In genomic region chr10:110016037-110016436, GRCh38 we compare ENCODE assay signal across 9 cellular contexts. TPM values are rescaled to one million over a fixed set of nuclear protein-coding genes. Genes with fewer than 3 reads are reported as not detected.
DNase-seq lines count a peak whose midpoint lies in the region; ATAC-seq, FAIRE-seq and TF ChIP-seq lines count a peak whose summit lies in the region.
"Had no signal": no experiment of that assay in that cellular context is flagged by ENCODE, and none has a peak within 500 bp of the region (broad histone marks: within the 10 kb centered on the region; RNA-seq: fewer than 3 reads in every experiment).

No MANE protein-coding gene starts in this region.

- no peak overlapping the region for H3K4me3 Mint-ChIP-seq in GM23338

- peaks cover 4% of the 10 kb centered on the region for H3K27me3 Mint-ChIP-seq in GM23338 (ENCODE audit: insufficient read depth, low read depth, poor library complexity)

- no peaks in the 10 kb centered on the region for H3K36me3 Mint-ChIP-seq in GM23338 (ENCODE audit: low read depth)

- H3K9ac ChIP-seq in K562 (ENCODE audit: insufficient read depth in 1 of 2, low read depth in 2 of 2, low read length in 2 of 2): no peak overlapping the region

- no peak for TF ChIP-seq EP300 in K562 (IDR thresholded peaks at IDR 0.05; ENCODE audit: low read length)

- peak; percentile 53 for TF ChIP-seq CTCF in AG09309 (IDR thresholded peaks at IDR 0.05; ENCODE audit: control insufficient read depth, insufficient read depth, low read depth, low read length, missing control alignments)
- TF ChIP-seq CTCF in GM23338 (conservative IDR thresholded peaks at IDR 0.05; ENCODE audit: low read depth in 2 of 2): peak; percentile 33 to 75; a peak in 3 of 4 replicates
- TF ChIP-seq CTCF in K562 (IDR thresholded peaks at IDR 0.05 in 2 of 3, conservative IDR thresholded peaks at IDR 0.05 in 1 of 3; ENCODE audit: insufficient read depth in 2 of 3, low read depth in 1 of 3, low read length in 3 of 3): peak; percentile 24 to 53 (median 37); a peak in 4 of 6 replicates

- POLR2A ChIA-PET in K562 (lab: Yijun Ruan, JAX): no interaction called here

- H3K79me2 ChIP-seq in GM23338 (replicated peaks; ENCODE audit: insufficient read depth): peaks cover 100% of the 10 kb centered on the region
- peaks cover 94% of the 10 kb centered on the region for H3K79me2 ChIP-seq in K562 (ENCODE audit: control insufficient read depth, insufficient read depth, low read length)

- peak overlapping the region; percentile 23 for H3K27ac ChIP-seq in GM23338 (ENCODE audit: low read depth)
- H3K27ac ChIP-seq in K562 (ENCODE audit: extremely low read depth, low read depth, low read length): no peak overlapping the region
- H3K27ac ChIP-seq: SK-N-MC had no signal

- H3K9me3 ChIP-seq in K562 (replicated peaks; ENCODE audit: control insufficient read depth, insufficient read depth, low read depth, low read length): no peaks in the 10 kb centered on the region

- H3K4me1 Mint-ChIP-seq in GM23338: peaks cover 49% of the 10 kb centered on the region

- TF ChIP-seq RAD21 in K562 (CRISPR knock-in tag; conservative IDR thresholded peaks at IDR 0.05 in 1 of 2, IDR thresholded peaks at IDR 0.05 in 1 of 2): peak; percentile 23 to 68; a peak in 3 of 4 replicates

- no peak for TF ChIP-seq POLR2A in K562 (conservative IDR thresholded peaks at IDR 0.05)

- ATAC-seq in GM23338 (peak; percentile 78), K562 (peak; percentile 71), left lobe of liver (peak; percentile 80), GM18907 (IDR thresholded peaks at IDR 0.05; ENCODE audit: unreplicated experiment) (no peak), GM18520 (IDR thresholded peaks at IDR 0.05; ENCODE audit: unreplicated experiment) (no peak)

- H3K4me1 ChIP-seq in GM23338 (ENCODE audit: insufficient read depth): peaks cover 46% of the 10 kb centered on the region
- H3K4me1 ChIP-seq in K562 (replicated peaks in 1 of 2; ENCODE audit: control insufficient read depth in 2 of 2, insufficient read depth in 2 of 2, low read length in 2 of 2): peaks cover 3 to 6% of the 10 kb centered on the region in 2 experiments; a peak in 4 of 5 replicates

- no peaks in the 10 kb centered on the region for H3K27me3 ChIP-seq in GM23338 (ENCODE audit: insufficient read depth)
- no peaks in the 10 kb centered on the region for H3K27me3 ChIP-seq in K562 (ENCODE audit: control insufficient read depth in 2 of 2, insufficient read depth in 2 of 2, low read length in 2 of 2)

- H3K9me2 ChIP-seq in GM23338 (ENCODE audit: insufficient read depth): no peaks in the 10 kb centered on the region

- H4K20me1 ChIP-seq in GM23338 (replicated peaks; ENCODE audit: insufficient read depth) (peaks cover 5% of the 10 kb centered on the region), K562 (replicated peaks; ENCODE audit: control insufficient read depth, insufficient read depth, low read length) (no peaks in the 10 kb centered on the region)

- H3K9me3 Mint-ChIP-seq in GM23338: no peaks in the 10 kb centered on the region

- peak overlapping the region; percentile 19; the same call in 1 of the 2 replicates for H3K27ac Mint-ChIP-seq in GM23338

- H3K36me3 ChIP-seq in GM23338 (ENCODE audit: insufficient read depth): no peaks in the 10 kb centered on the region
- no peaks in the 10 kb centered on the region; the same call in 2 of the 3 replicates for H3K36me3 ChIP-seq in K562 (ENCODE audit: control insufficient read depth, insufficient read depth, low read length)

- H3K4me2 ChIP-seq in GM23338: peak overlapping the region; percentile 2; the same call in 1 of the 2 replicates
- no peak overlapping the region for H3K4me2 ChIP-seq in K562 (ENCODE audit: insufficient read depth, low read length)

- no peak overlapping the region for H3K4me3 ChIP-seq in AG09309 (ENCODE audit: control insufficient read depth, low read depth, low read length)
- H3K4me3 ChIP-seq in GM23338: no peak overlapping the region
- no peak overlapping the region for H3K4me3 ChIP-seq in K562
- H3K4me3 ChIP-seq: SK-N-MC had no signal

- CTCF ChIA-PET in K562 (lab: Yijun Ruan, JAX; ENCODE audit: low intra/inter-chr PET ratio): interaction anchor here (1.7 kb wide), 1 partner anchor 131 kb away, joined by 4 read pairs; no protein-coding TSS in a partner anchor

- DNase-seq in AG09309 (ENCODE audit: low read depth) (no peak), GM23338 (ENCODE audit: low spot score) (peak; percentile 63), K562 (ENCODE audit: extremely low read depth in 1 of 4, low spot score in 3 of 4) (no peak), left lobe of liver (ENCODE audit: low spot score) (no peak), cortex of kidney (lab: John Stamatoyannopoulos, UW) (no peak), NCI-H510A (lab: John Stamatoyannopoulos, UW) (no peak)

- no peak overlapping the region for H2AFZ ChIP-seq in GM23338
- no peak overlapping the region for H2AFZ ChIP-seq in K562 (ENCODE audit: low read depth, low read length)

- in situ Hi-C loops in K562 (cut with MboI): no loop called here

- intact Hi-C loops in K562 (cut with micrococcal nuclease): loop anchor here (1.0 to 10.0 kb wide), 3 partner anchors 37 to 132 kb away; no protein-coding TSS in a partner anchor

- no TSS peak for BruUV-seq in K562 (replicated peaks; lab: Mats Ljungman, UMichigan)

- peak; percentile 46 for FAIRE-seq in K562 (lab: Jason Lieb, UNC)

- no peaks in the 10 kb centered on the region for H3K9me1 ChIP-seq in K562 (ENCODE audit: control insufficient read depth, insufficient read depth, low read length)

- no peaks in the 10 kb centered on the region for H3F3A ChIP-seq in GM23338 (replicated peaks; ENCODE audit: low read depth)

TF ChIP-seq in GM23338, 12 proteins besides CTCF, POLR2A, EP300 and RAD21 (continues in another document):
- no peak for TF ChIP-seq ZNF331 (CRISPR knock-in tag; IDR thresholded peaks at IDR 0.05; ENCODE audit: low read depth)
- no peak for TF ChIP-seq JUNB (IDR thresholded peaks at IDR 0.05; ENCODE audit: unreplicated experiment)
- TF ChIP-seq EZH2phosphoT487 (IDR thresholded peaks at IDR 0.05; ENCODE audit: unreplicated experiment): no peak
- no peak for TF ChIP-seq ZNF114 (CRISPR knock-in tag; IDR thresholded peaks at IDR 0.05)
- no peak for TF ChIP-seq POLR2AphosphoS5 (IDR thresholded peaks at IDR 0.05; ENCODE audit: low read depth)
- TF ChIP-seq CREB1 (CRISPR knock-in tag; IDR thresholded peaks at IDR 0.05; ENCODE audit: low read depth): no peak

TF ChIP-seq in K562, 482 proteins besides CTCF, POLR2A, EP300 and RAD21 (continues in another document):
- TF ChIP-seq PHB (CRISPR knock-in tag; IDR thresholded peaks at IDR 0.05) (no peak), ADNP (tag; IDR thresholded peaks at IDR 0.05) (no peak), TAF9B (IDR thresholded peaks at IDR 0.05; ENCODE audit: partially characterized antibody) (no peak), SNRNP70 (optimal IDR thresholded peaks at IDR 0.05; ENCODE audit: low read depth, low read length) (no peak), IRF2 (CRISPR knock-in tag; IDR thresholded peaks at IDR 0.05) (no peak), PKNOX1 (IDR thresholded peaks at IDR 0.05) (no peak), MED1 (CRISPR knock-in tag; IDR thresholded peaks at IDR 0.05; ENCODE audit: borderline replicate concordance) (no peak), PURB (CRISPR knock-in tag; IDR thresholded peaks at IDR 0.05; ENCODE audit: low read depth) (no peak), L3MBTL2 (IDR thresholded peaks at IDR 0.05) (no peak), CHD4 (IDR thresholded peaks at IDR 0.05; ENCODE audit: insufficient read depth, insufficient replicate concordance, low read depth, low read length, poor library complexity, severe bottlenecking) (no peak), SMAD2 (IDR thresholded peaks at IDR 0.05; ENCODE audit: low read depth, low read length) (no peak), SIRT6 (IDR thresholded peaks at IDR 0.05; ENCODE audit: low read depth, low read length) (no peak), SPI1 (IDR thresholded peaks at IDR 0.05; ENCODE audit: borderline replicate concordance, low read depth, low read length) (no peak), PRMT5 (CRISPR knock-in tag; IDR thresholded peaks at IDR 0.05) (no peak), RNF2 (IDR thresholded peaks at IDR 0.05) (no peak), ZNF780A (CRISPR knock-in tag; IDR thresholded peaks at IDR 0.05) (no peak)

RNA-seq across cellular contexts. Expression of gene ADD3, which starts 8.3 kb away (rescaled TPM):
- total RNA-seq in GM23338 (2014; rRNA removed; shearing (Covaris generic)): 75.1 and 767 TPM in 2 replicates
- polyA plus RNA-seq in GM23338 (2016; fragmentation: Nextera tagmentation; extraction: Ambion mirVana): 57.0 and 68.5 TPM in 2 replicates
- 118 and 251 TPM in 2 replicates for total RNA-seq in K562 (2011; cell fraction: chromatin; rRNA removed; ENCODE audit: low replicate concordance)
- total RNA-seq in K562 (2011; cell fraction: nucleolus; rRNA removed): 39.9 and 58.7 TPM in 2 replicates
- total RNA-seq in K562 (2011; cell fraction: nucleoplasm; rRNA removed): 91.3 and 97.2 TPM in 2 replicates
- total RNA-seq in K562 (2014; rRNA removed): 24.7 and 25.4 TPM in 2 replicates
- 44.9 and 52.7 TPM in 2 replicates for total RNA-seq in K562 (2014; rRNA removed; fragmentation: Illumina TruSeq; extraction: Trizol)
- total RNA-seq in K562 (2015; rRNA removed; fragmentation: Illumina TruSeq; extraction: Trizol): 42.6 and 46.0 TPM in 2 replicates
- total RNA-seq in K562 (2021): 31.7 and 32.3 TPM in 2 replicates
- 98.7 and 125 TPM in 2 replicates for polyA plus RNA-seq in K562 (2011; rRNA removed)
- 17.4 and 51.0 TPM in 2 replicates for polyA plus RNA-seq in K562 (2011; cell fraction: cytosol; rRNA removed)
- 70.6 and 117 TPM in 2 replicates for polyA plus RNA-seq in K562 (2011; cell fraction: nucleus; rRNA removed)
- 36.4 and 43.2 TPM in 2 replicates for polyA plus RNA-seq in K562 (2012)
- polyA plus RNA-seq in K562 (2014; fragmentation: Illumina TruSeq; extraction: Trizol): 53.4 and 95.6 TPM in 2 replicates
- polyA plus RNA-seq in K562 (2014; fragmentation: Nextera tagmentation; extraction: Ambion mirVana): 10 to 100 TPM; 13.2 to 15.1 TPM
- 25.1 and 31.7 TPM in 2 replicates for polyA plus RNA-seq in K562 (2014; rRNA removed)
- polyA minus RNA-seq in K562 (2011; rRNA and poly(A)+ RNA removed): 153 TPM in 2 replicates
- 28.1 and 63.8 TPM in 2 replicates for polyA minus RNA-seq in K562 (2011; cell fraction: cytosol; rRNA and poly(A)+ RNA removed)
- 40.8 and 87.7 TPM in 2 replicates for polyA minus RNA-seq in K562 (2011; cell fraction: nucleus; rRNA and poly(A)+ RNA removed)
- total RNA-seq in left lobe of liver: 14.2 TPM

Comparison
In these comparisons a context has a peak if more than half of its experiments do, and no peak if none do; other contexts are left out.
1. ATAC-seq: peak in GM23338 (single experiment), K562 (single experiment) and left lobe of liver (single experiment); none in GM18907 (single experiment) and GM18520 (single experiment).
2. Peak in every context shown above with its lines, with median percentiles within 50 percentile points of each other: CTCF ChIP-seq.